In genomic region chr17:76535788-76536510, GRCh38 we compare ENCODE assay signal across 1 cellular context.
TF ChIP-seq lines count a peak whose summit lies in the region.

No MANE protein-coding gene starts in this region.

TF ChIP-seq in WTC11, 78 proteins besides CTCF, POLR2A, EP300 and RAD21:
- TF ChIP-seq FOXP1 (CRISPR knock-in tag; IDR thresholded peaks at IDR 0.05; ENCODE audit: borderline replicate concordance) (no peak), ZNF423 (CRISPR knock-in tag; IDR thresholded peaks at IDR 0.05) (no peak), SOX15 (CRISPR knock-in tag; IDR thresholded peaks at IDR 0.05) (no peak), OVOL2 (CRISPR knock-in tag; IDR thresholded peaks at IDR 0.05; ENCODE audit: borderline replicate concordance) (no peak), CREM (CRISPR knock-in tag; IDR thresholded peaks at IDR 0.05) (no peak), SMAD4 (CRISPR knock-in tag; IDR thresholded peaks at IDR 0.05) (no peak), USF1 (CRISPR knock-in tag; IDR thresholded peaks at IDR 0.05) (no peak), KAT7 (CRISPR knock-in tag; IDR thresholded peaks at IDR 0.05; ENCODE audit: borderline replicate concordance) (no peak), ELF4 (CRISPR knock-in tag; IDR thresholded peaks at IDR 0.05; ENCODE audit: low read depth) (no peak), ZNF512 (CRISPR knock-in tag; IDR thresholded peaks at IDR 0.05; ENCODE audit: borderline replicate concordance) (no peak), ZNF138 (CRISPR knock-in tag; conservative IDR thresholded peaks at IDR 0.05) (no peak), NFYB (CRISPR knock-in tag; conservative IDR thresholded peaks at IDR 0.05; ENCODE audit: low read depth) (no peak), GABPB1 (CRISPR knock-in tag; IDR thresholded peaks at IDR 0.05) (no peak), CBFB (CRISPR knock-in tag; IDR thresholded peaks at IDR 0.05; ENCODE audit: low read depth) (no peak)
- TF ChIP-seq, protein P1, sequence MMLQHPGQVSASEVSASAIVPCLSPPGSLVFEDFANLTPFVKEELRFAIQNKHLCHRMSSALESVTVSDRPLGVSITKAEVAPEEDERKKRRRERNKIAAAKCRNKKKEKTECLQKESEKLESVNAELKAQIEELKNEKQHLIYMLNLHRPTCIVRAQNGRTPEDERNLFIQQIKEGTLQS (CRISPR knock-in tag; conservative IDR thresholded peaks at IDR 0.05) = no peak
- TF ChIP-seq, protein P2, sequence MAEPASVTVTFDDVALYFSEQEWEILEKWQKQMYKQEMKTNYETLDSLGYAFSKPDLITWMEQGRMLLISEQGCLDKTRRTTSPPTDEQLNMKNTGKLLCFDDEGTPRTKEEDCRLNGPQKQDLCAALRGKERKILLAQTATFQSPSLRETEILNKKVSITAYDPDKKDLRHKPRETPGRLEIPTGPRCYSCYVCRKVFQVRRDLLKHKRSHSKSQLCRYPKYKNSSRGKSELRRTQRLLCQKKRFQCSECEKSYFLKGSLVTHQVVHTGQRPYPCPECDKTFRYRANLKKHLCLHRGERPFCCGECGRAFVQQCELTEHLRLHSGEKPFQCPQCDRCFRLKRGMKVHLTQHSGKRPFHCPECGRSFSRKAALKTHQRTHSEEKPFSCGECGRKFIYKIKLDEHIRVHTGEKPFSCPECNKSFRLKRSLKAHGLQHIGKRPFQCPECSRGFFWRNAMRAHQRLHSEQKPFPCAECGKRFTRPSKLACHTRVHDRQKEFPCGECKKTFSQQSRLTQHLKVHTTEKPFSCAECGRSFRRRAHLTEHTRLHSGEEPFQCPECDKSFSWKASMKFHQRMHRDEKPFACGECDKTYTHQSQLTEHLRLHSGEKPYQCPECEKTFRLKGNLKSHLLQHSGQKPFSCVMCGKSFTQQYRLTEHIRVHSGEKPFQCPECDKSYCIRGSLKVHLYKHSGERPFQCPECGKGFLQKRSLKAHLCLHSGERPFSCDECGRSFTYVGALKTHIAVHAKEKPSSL (CRISPR knock-in tag; conservative IDR thresholded peaks at IDR 0.05) = no peak
